ENCODE assay signal across 8 cellular contexts in the genomic region with DNA sequence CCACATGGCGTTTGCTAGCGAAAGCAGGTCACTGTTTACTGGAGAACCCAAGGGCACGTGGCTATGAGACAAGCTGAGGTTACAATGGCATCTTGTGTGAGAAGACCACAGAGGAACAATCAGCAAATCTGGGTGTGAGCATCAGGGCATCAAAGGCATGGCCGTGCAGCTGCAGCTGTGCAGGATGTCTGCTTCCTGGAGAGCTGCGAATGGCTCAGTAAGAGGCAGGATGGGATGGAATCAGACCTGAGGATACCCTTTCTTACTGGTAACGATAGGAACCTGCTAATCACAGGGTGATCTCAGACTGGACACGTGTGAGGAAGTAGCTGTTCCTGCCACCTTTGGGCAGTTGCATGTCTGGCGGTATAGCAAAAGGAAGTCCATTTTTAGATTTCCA.
A peak's percentile ranks its signal among the peaks of the same experiment; 100 is the strongest.
DNase-seq lines count a peak whose midpoint lies in the region; ATAC-seq and TF ChIP-seq lines count a peak whose summit lies in the region.

No MANE protein-coding gene starts in this region.

- H3K36me3 Mint-ChIP-seq in activated CD4-positive, alpha-beta memory T cell treated with anti-CD3 and anti-CD28 coated beads for 36 hours: peaks cover 6% of the 10 kb centered on the region

- peaks cover 21% of the 10 kb centered on the region for H3K4me1 ChIP-seq in lower lobe of right lung
- H3K4me1 ChIP-seq in PC-9 (replicated peaks; ENCODE audit: insufficient read depth): no peaks in the 10 kb centered on the region

- intact Hi-C loops in activated CD4-positive, alpha-beta memory T cell treated with anti-CD3 and anti-CD28 coated beads for 36 hours (cut with micrococcal nuclease): no loop called here
- intact Hi-C loops in lower lobe of right lung (cut with DNase I): no loop called here
- intact Hi-C loops in PC-9 (cut with micrococcal nuclease; ENCODE audit: unreplicated experiment): no loop called here

- BruUV-seq in PC-9 (replicated peaks; lab: Mats Ljungman, UMichigan): no TSS peak

- TF ChIP-seq CTCF in lower lobe of right lung (IDR thresholded peaks at IDR 0.05) (no peak), PC-9 (conservative IDR thresholded peaks at IDR 0.05) (no peak)

- DNase-seq in C1 segment of cervical spinal cord (lab: John Stamatoyannopoulos, UW): peak in 8 of 14 donors; percentile 34 to 68 (median 56)
- DNase-seq in activated CD4-positive, alpha-beta memory T cell treated with anti-CD3 and anti-CD28 coated beads for 36 hours: peak; percentile 15
- no peak for DNase-seq in lower lobe of right lung
- DNase-seq in PC-9: no peak
- no peak for DNase-seq in glomerular visceral epithelial cell (ENCODE audit: extremely low spot score)
- no peak for DNase-seq in stimulated activated CD4-positive, alpha-beta T cell treated with anti-CD3 and anti-CD28 coated beads, Interleukin-4, amount 100 ng/mL, for 24 hours

- H4K20me1 ChIP-seq in PC-9 (ENCODE audit: insufficient read depth): no peaks in the 10 kb centered on the region

- peaks cover 15% of the 10 kb centered on the region for H3K4me1 Mint-ChIP-seq in activated CD4-positive, alpha-beta memory T cell treated with anti-CD3 and anti-CD28 coated beads for 36 hours (ENCODE audit: low read depth)

- no peaks in the 10 kb centered on the region for H3K79me2 ChIP-seq in PC-9 (ENCODE audit: low read depth)

- no peak overlapping the region for H3K4me2 ChIP-seq in PC-9

- peaks cover 5% of the 10 kb centered on the region for H3F3A ChIP-seq in PC-9 (ENCODE audit: insufficient read depth, low read depth)

- H3K9me3 ChIP-seq in lower lobe of right lung: no peaks in the 10 kb centered on the region
- H3K9me3 ChIP-seq in PC-9 (ENCODE audit: insufficient read depth, low read depth): no peaks in the 10 kb centered on the region

- POLR2A ChIA-PET in activated CD4-positive, alpha-beta memory T cell treated with anti-CD3 and anti-CD28 coated beads for 36 hours (lab: Charles Lee): no interaction called here
- POLR2A ChIA-PET in PC-9 (lab: Charles Lee; ENCODE audit: unreplicated experiment): no interaction called here

- ATAC-seq in HG02885 (IDR thresholded peaks at IDR 0.05; ENCODE audit: poor library complexity, unreplicated experiment): peak; percentile 56
- peak; percentile 17 to 28 for ATAC-seq in lower lobe of right lung
- no peak for ATAC-seq in HG02938 (IDR thresholded peaks at IDR 0.05; ENCODE audit: unreplicated experiment)

- H3K4me3 Mint-ChIP-seq in activated CD4-positive, alpha-beta memory T cell treated with anti-CD3 and anti-CD28 coated beads for 36 hours: no peak overlapping the region

- H2AFZ ChIP-seq in PC-9: no peak overlapping the region

- H3K27me3 ChIP-seq in lower lobe of right lung (ENCODE audit: low read depth): no peaks in the 10 kb centered on the region
- no peaks in the 10 kb centered on the region for H3K27me3 ChIP-seq in PC-9 (ENCODE audit: insufficient read depth, low read depth)

- H3K4me3 ChIP-seq in lower lobe of right lung: no peak overlapping the region
- no peak overlapping the region for H3K4me3 ChIP-seq in PC-9

- no peaks in the 10 kb centered on the region for H3K27me3 Mint-ChIP-seq in activated CD4-positive, alpha-beta memory T cell treated with anti-CD3 and anti-CD28 coated beads for 36 hours

- H3K9me2 ChIP-seq in PC-9 (ENCODE audit: insufficient read depth): no peaks in the 10 kb centered on the region

- H3K27ac ChIP-seq in lower lobe of right lung (peak overlapping the region; percentile 18), PC-9 (no peak overlapping the region)

- H3K9me3 Mint-ChIP-seq in activated CD4-positive, alpha-beta memory T cell treated with anti-CD3 and anti-CD28 coated beads for 36 hours: no peaks in the 10 kb centered on the region

- H3K27ac Mint-ChIP-seq in activated CD4-positive, alpha-beta memory T cell treated with anti-CD3 and anti-CD28 coated beads for 36 hours: no peak overlapping the region

- CTCF ChIA-PET in activated CD4-positive, alpha-beta memory T cell treated with anti-CD3 and anti-CD28 coated beads for 36 hours (lab: Charles Lee): interaction anchor here (0.9 to 3.6 kb wide), 4 partner anchors 14 to 167 kb away, joined by 3 to 14 read pairs (median 4); no protein-coding TSS in a partner anchor
- CTCF ChIA-PET in PC-9 (lab: Charles Lee): no interaction called here

- H3K36me3 ChIP-seq in lower lobe of right lung (peaks cover 20% of the 10 kb centered on the region), PC-9 (ENCODE audit: low read depth) (no peaks in the 10 kb centered on the region)

Comparison
In these comparisons a context has a peak if more than half of its experiments do, and no peak if none do; other contexts are left out.
1. DNase-seq: peak in C1 segment of cervical spinal cord (8 of 14) and activated CD4-positive, alpha-beta memory T cell treated with anti-CD3 and anti-CD28 coated beads for 36 hours (single experiment); none in lower lobe of right lung (single experiment), PC-9 (0 of 2), glomerular visceral epithelial cell (single experiment) and stimulated activated CD4-positive, alpha-beta T cell treated with anti-CD3 and anti-CD28 coated beads, Interleukin-4, amount 100 ng/mL, for 24 hours (single experiment).